Comparison of ENCODE assay signal across 14 cellular contexts in genomic region chr13:73421310-73421912, GRCh38.
DNase-seq lines count a peak whose midpoint lies in the region; ATAC-seq, FAIRE-seq and TF ChIP-seq lines count a peak whose summit lies in the region.
"Had no signal": no experiment of that assay in that cellular context is flagged by ENCODE, and none has a peak within 500 bp of the region (broad histone marks: within the 10 kb centered on the region; RNA-seq: fewer than 3 reads in every experiment).

No MANE protein-coding gene starts in this region.

- H3K27me3 ChIP-seq in keratinocyte (ENCODE audit: control insufficient read depth, extremely low read depth, insufficient read depth, low read length): no peaks in the 10 kb centered on the region
- H3K27me3 ChIP-seq in transverse colon: no peaks in the 10 kb centered on the region
- H3K27me3 ChIP-seq in BE2C: peaks cover 20% of the 10 kb centered on the region
- H3K27me3 ChIP-seq: upper lobe of right lung had no signal

- ATAC-seq in HG02588 (IDR thresholded peaks at IDR 0.05; ENCODE audit: unreplicated experiment): no peak
- ATAC-seq: GM12878, upper lobe of right lung had no signal

- in situ Hi-C loops in transverse colon (cut with MboI; ENCODE audit: low pct_ligation_motif_present in 1 of 4, low pct_unique_long_range_greater_than_20kb in 1 of 4, low sequenced_read_pairs in 3 of 4): no loop called here

- TF ChIP-seq CTCF in keratinocyte (optimal IDR thresholded peaks at IDR 0.05 in 1 of 3, IDR thresholded peaks at IDR 0.05 in 1 of 3, conservative IDR thresholded peaks at IDR 0.05 in 1 of 3; ENCODE audit: extremely low read depth in 1 of 3, insufficient read depth in 2 of 3, low read length in 3 of 3): no peak
- TF ChIP-seq CTCF in transverse colon (IDR thresholded peaks at IDR 0.05): no peak
- TF ChIP-seq CTCF in BE2C (IDR thresholded peaks at IDR 0.05; ENCODE audit: low read depth, low read length): no peak

- FAIRE-seq in keratinocyte (lab: Jason Lieb, UNC): peak; percentile 99
- FAIRE-seq: GM12878 had no signal

- H3K27ac ChIP-seq in keratinocyte (ENCODE audit: control insufficient read depth, insufficient read depth, low read length) (peak overlapping the region; percentile 95), transverse colon (peak overlapping the region in 3 of 4 donors; percentile 13 to 48 (median 19))
- H3K27ac ChIP-seq: upper lobe of right lung had no signal

- no peak for TF ChIP-seq POLR2A in transverse colon (IDR thresholded peaks at IDR 0.05)

- peak overlapping the region; percentile 63 for H3K9ac ChIP-seq in keratinocyte (ENCODE audit: control insufficient read depth, extremely low read depth, insufficient read depth, low read length)

- DNase-seq in stimulated activated CD4-positive, alpha-beta T cell treated with anti-CD3 and anti-CD28 coated beads, Interleukin-15, amount 100 ng/mL, for 48 hours (ENCODE audit: low read depth in 2 of 2): peak; percentile 22 to 28
- DNase-seq in stimulated activated CD4-positive, alpha-beta T cell treated with anti-CD3 and anti-CD28 coated beads, Interleukin-12 subunit alpha, Interleukin-12 subunit beta, amount 100 ng/mL, for 4 hours: no peak
- DNase-seq in T1000 (lab: John Stamatoyannopoulos, UW): peak; percentile 21
- DNase-seq in keratinocyte (ENCODE audit: low read depth, low spot score): peak; percentile 92
- DNase-seq in transverse colon: peak; percentile 68
- no peak for DNase-seq in BE2C
- DNase-seq in COLO668 (lab: John Stamatoyannopoulos, UW; ENCODE audit: unreplicated experiment): no peak
- DNase-seq: CD8-positive, alpha-beta memory T cell; dermis blood vessel endothelial cell; KG1; NCI-H524; upper lobe of right lung had no signal

- no peaks in the 10 kb centered on the region for H3K79me2 ChIP-seq in keratinocyte (ENCODE audit: control insufficient read depth, insufficient read depth, low read length)

- no peaks in the 10 kb centered on the region for H4K20me1 ChIP-seq in keratinocyte (ENCODE audit: control insufficient read depth, extremely low read depth, insufficient read depth, low read length)

- H3K4me2 ChIP-seq in keratinocyte (ENCODE audit: control insufficient read depth, extremely low read depth, insufficient read depth, low read depth, low read length): peak overlapping the region; percentile 56

- dilution Hi-C loops in keratinocyte (cut with MboI; ENCODE audit: extremely low pct_ligation_motif_present, low sequenced_read_pairs): no loop called here

- intact Hi-C loops in transverse colon (cut with DNase I; ENCODE audit: low total_unique reads): no loop called here

- H3K9me3 ChIP-seq in keratinocyte (ENCODE audit: control insufficient read depth, low read depth, low read length) (no peaks in the 10 kb centered on the region), transverse colon (no peaks in the 10 kb centered on the region), BE2C (no peaks in the 10 kb centered on the region)
- H3K9me3 ChIP-seq: upper lobe of right lung had no signal

- 52 to 62% methylated on average over 5 to 7 of the region's 7 CpGs for WGBS in transverse colon (ENCODE audit: low coverage in 1 of 2), 2 donors

- H3K4me3 ChIP-seq in keratinocyte (ENCODE audit: control insufficient read depth in 2 of 3, extremely low read depth in 1 of 3, insufficient read depth in 2 of 3, low read depth in 1 of 3, low read length in 3 of 3): peak overlapping the region in 1 of 3 experiments; percentile 1
- H3K4me3 ChIP-seq in transverse colon: no peak overlapping the region
- H3K4me3 ChIP-seq in BE2C (ENCODE audit: low read depth, low read length): no peak overlapping the region
- H3K4me3 ChIP-seq: GM12878, upper lobe of right lung had no signal

- H3K36me3 ChIP-seq in keratinocyte (ENCODE audit: control insufficient read depth in 2 of 2, extremely low read depth in 1 of 2, insufficient read depth in 2 of 2, low read length in 2 of 2) (no peaks in the 10 kb centered on the region), transverse colon (no peaks in the 10 kb centered on the region), BE2C (no peaks in the 10 kb centered on the region)
- H3K36me3 ChIP-seq: upper lobe of right lung had no signal

- no peak overlapping the region for H2AFZ ChIP-seq in keratinocyte (ENCODE audit: control insufficient read depth, low read length)

- H3K9me1 ChIP-seq in keratinocyte (ENCODE audit: control insufficient read depth, extremely low read depth, insufficient read depth, low read length): no peaks in the 10 kb centered on the region

- no peak for TF ChIP-seq EP300 in transverse colon (IDR thresholded peaks at IDR 0.05; ENCODE audit: low read depth)

- H3K4me1 ChIP-seq in keratinocyte (ENCODE audit: control insufficient read depth, extremely low read depth, insufficient read depth, low read length) (peaks cover 32% of the 10 kb centered on the region), transverse colon (peaks cover 0 to 10% (median 5%) of the 10 kb centered on the region in 4 donors), BE2C (no peaks in the 10 kb centered on the region)
- H3K4me1 ChIP-seq: upper lobe of right lung had no signal

Comparison
In these comparisons a context has a peak if more than half of its experiments do, and no peak if none do; other contexts are left out.
1. DNase-seq: peak in stimulated activated CD4-positive, alpha-beta T cell treated with anti-CD3 and anti-CD28 coated beads, Interleukin-15, amount 100 ng/mL, for 48 hours (2 of 2), T1000 (single experiment), keratinocyte (single experiment) and transverse colon (single experiment); none in stimulated activated CD4-positive, alpha-beta T cell treated with anti-CD3 and anti-CD28 coated beads, Interleukin-12 subunit alpha, Interleukin-12 subunit beta, amount 100 ng/mL, for 4 hours (single experiment), BE2C (single experiment) and COLO668 (single experiment).